Comparison of ENCODE assay signal across 8 cellular contexts in genomic region chr7:130069978-130070899, GRCh38. TPM values are rescaled to one million over a fixed set of nuclear protein-coding genes. Genes with fewer than 3 reads are reported as not detected.
DNase-seq lines count a peak whose midpoint lies in the region; ATAC-seq and TF ChIP-seq lines count a peak whose summit lies in the region.

KLHDC10 (plus strand) TSS chr7:130070534; CDS start chr7:130070644, 110 bp downstream.

- peaks cover 2% of the 10 kb centered on the region for H3K9me3 Mint-ChIP-seq in activated CD4-positive, alpha-beta T cell treated with anti-CD3 and anti-CD28 coated beads, Interleukin-2, amount 10 ng/mL, durations not matched to agents 7 days and 5 days

- peaks cover 7% of the 10 kb centered on the region for H3K36me3 Mint-ChIP-seq in activated CD4-positive, alpha-beta T cell treated with anti-CD3 and anti-CD28 coated beads, Interleukin-2, amount 10 ng/mL, durations not matched to agents 7 days and 5 days (ENCODE audit: low read depth)

- DNase-seq in NCI-H69 (lab: John Stamatoyannopoulos, UW) (peak; percentile 99), coronary artery (ENCODE audit: low spot score) (peak; percentile 97), left colon (peak; percentile 97 to 98)
- peak; percentile 97 for DNase-seq in activated CD4-positive, alpha-beta T cell treated with anti-CD3 and anti-CD28 coated beads, Interleukin-2, amount 10 ng/mL, durations not matched to agents 7 days and 5 days
- peak; percentile 96 for DNase-seq in stimulated activated CD4-positive, alpha-beta T cell treated with anti-CD3 and anti-CD28 coated beads, Interleukin-1b, Interleukin-23, amount 100 ng/mL, for 48 hours

- peaks cover 23% of the 10 kb centered on the region for H3K4me1 ChIP-seq in BLaER1

- peak within 1 kb of the TSS; percentile 72 for H3K27ac ChIP-seq in BLaER1
- peak within 1 kb of the TSS; percentile 75 to 90 for H3K27ac ChIP-seq in coronary artery

- no peaks in the 10 kb centered on the region for H3K27me3 ChIP-seq in BLaER1

- ATAC-seq in GM19328 (IDR thresholded peaks at IDR 0.05; ENCODE audit: unreplicated experiment) (peak; percentile 94), HG03520 (IDR thresholded peaks at IDR 0.05; ENCODE audit: unreplicated experiment) (peak; percentile 95), left colon (peak; percentile 93)

- peak within 1 kb of the TSS; percentile 91 for H3K4me3 Mint-ChIP-seq in activated CD4-positive, alpha-beta T cell treated with anti-CD3 and anti-CD28 coated beads, Interleukin-2, amount 10 ng/mL, durations not matched to agents 7 days and 5 days

- peaks cover 45% of the 10 kb centered on the region for H4K20me1 ChIP-seq in BLaER1

- peak within 1 kb of the TSS; percentile 95 for H3K4me2 ChIP-seq in BLaER1

- CTCF ChIA-PET in activated CD4-positive, alpha-beta T cell treated with anti-CD3 and anti-CD28 coated beads, Interleukin-2, amount 10 ng/mL, durations not matched to agents 7 days and 5 days (lab: Charles Lee), result interaction anchor here (0.6 to 1.3 kb wide), 2 partner anchors 9 to 62 kb away, joined by 3 to 6 read pairs; no protein-coding TSS in a partner anchor

- H3K27ac Mint-ChIP-seq in activated CD4-positive, alpha-beta T cell treated with anti-CD3 and anti-CD28 coated beads, Interleukin-2, amount 10 ng/mL, durations not matched to agents 7 days and 5 days, result peak within 1 kb of the TSS; percentile 79

- POLR2A ChIA-PET in activated CD4-positive, alpha-beta T cell treated with anti-CD3 and anti-CD28 coated beads, Interleukin-2, amount 10 ng/mL, durations not matched to agents 7 days and 5 days (lab: Charles Lee), result interaction anchor here (0.6 kb wide), 1 partner anchor 371 kb away, joined by 3 read pairs; no protein-coding TSS in a partner anchor

- intact Hi-C loops in left colon (cut with DNase I, micrococcal nuclease), result no loop called here

- no peak for TF ChIP-seq CTCF in coronary artery (IDR thresholded peaks at IDR 0.05)

- peaks cover 15% of the 10 kb centered on the region for H3K36me3 ChIP-seq in BLaER1

- H3K9ac ChIP-seq in BLaER1, result peak within 1 kb of the TSS; percentile 88

- H3K27me3 Mint-ChIP-seq in activated CD4-positive, alpha-beta T cell treated with anti-CD3 and anti-CD28 coated beads, Interleukin-2, amount 10 ng/mL, durations not matched to agents 7 days and 5 days, result no peaks in the 10 kb centered on the region

- H3K4me3 ChIP-seq in BLaER1 (peak within 1 kb of the TSS; percentile 91), coronary artery (peak within 1 kb of the TSS; percentile 95)

- H3K9me3 ChIP-seq in BLaER1, result no peaks in the 10 kb centered on the region

- H3K4me1 Mint-ChIP-seq in activated CD4-positive, alpha-beta T cell treated with anti-CD3 and anti-CD28 coated beads, Interleukin-2, amount 10 ng/mL, durations not matched to agents 7 days and 5 days, result peaks cover 43% of the 10 kb centered on the region

RNA-seq across cellular contexts. Expression of gene KLHDC10, which starts in this region (rescaled TPM):
- 10 to 100 TPM; 14.6 to 16.7 TPM for total RNA-seq in activated CD4-positive, alpha-beta T cell treated with anti-CD3 and anti-CD28 coated beads, Interleukin-2, amount 10 ng/mL, durations not matched to agents 7 days and 5 days
- total RNA-seq in left colon, result 10 to 100 TPM; 27.9 to 29.0 TPM

Comparison
In these comparisons a context has a peak if more than half of its experiments do, and no peak if none do; other contexts are left out.
1. Peak in every context shown above with its lines: DNase-seq, ATAC-seq, H3K4me3 ChIP-seq and H3K27ac ChIP-seq.